ENCODE assay signal across 8 cellular contexts in the genomic region with DNA sequence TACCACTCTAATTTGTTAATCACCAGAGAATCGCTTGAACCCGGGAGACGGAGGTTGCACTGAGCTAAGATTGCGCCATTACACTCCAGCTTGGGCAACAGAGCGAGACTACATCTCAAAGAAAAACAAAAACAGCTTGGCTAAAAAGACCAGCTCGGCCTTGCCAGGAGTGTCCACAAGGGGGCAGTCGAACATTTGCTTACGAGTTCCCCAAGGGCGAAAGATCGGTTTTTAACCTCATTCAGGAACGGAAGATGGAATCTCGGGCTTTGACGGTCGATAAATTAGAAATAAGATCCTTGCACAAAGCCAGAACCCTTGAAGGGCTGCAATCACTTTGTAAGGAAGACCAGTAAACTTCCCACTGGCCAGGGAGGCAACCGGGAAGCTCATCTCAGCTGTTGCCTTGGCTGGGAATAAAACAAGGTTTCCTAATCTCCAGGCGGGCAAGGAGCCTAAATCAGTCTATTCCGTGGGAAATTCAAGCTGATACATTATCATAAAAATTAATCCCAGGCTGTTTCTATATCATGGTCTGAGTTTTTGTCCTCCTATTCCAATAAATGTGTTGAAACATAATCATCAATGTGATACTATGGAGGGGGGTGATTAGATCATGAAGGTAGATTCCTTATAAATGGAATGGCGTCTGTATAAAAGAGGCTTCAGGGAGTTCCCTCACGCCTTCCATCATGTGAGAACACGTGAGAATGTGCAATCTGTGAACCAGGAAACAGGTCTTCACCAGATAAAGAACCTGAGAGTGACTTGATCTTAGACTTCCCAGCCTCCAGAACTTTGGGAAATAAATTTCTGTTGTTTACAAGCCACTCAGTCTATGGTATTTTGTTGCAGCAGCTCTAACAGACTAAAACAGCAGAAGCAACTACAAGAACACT. TPM values are rescaled to one million over a fixed set of nuclear protein-coding genes. Genes with fewer than 3 reads are reported as not detected.
DNase-seq lines count a peak whose midpoint lies in the region; ATAC-seq and TF ChIP-seq lines count a peak whose summit lies in the region.

No MANE protein-coding gene starts in this region.

- H3K4me3 Mint-ChIP-seq in activated T-helper 1 cell treated with anti-CD3 and anti-CD28 coated beads, Interleukin-12 subunit alpha, Interleukin-12 subunit beta, Interleukin-2, Interleukin-4 antibody, amounts not matched to agents 30 ng/mL and 10 ng/mL and 1 ng/mL, durations not matched to agents 14 hours and 24 hours and 36 hours = no peak overlapping the region
- peak overlapping the region; percentile 56 for H3K4me3 Mint-ChIP-seq in nephron progenitor cell

- TF ChIP-seq CTCF in Peyer's patch (IDR thresholded peaks at IDR 0.05) (peak; percentile 76 to 97 (median 87)), nephron progenitor cell (IDR thresholded peaks at IDR 0.05) (peak; percentile 88)

- H3K9me3 Mint-ChIP-seq in activated T-helper 1 cell treated with anti-CD3 and anti-CD28 coated beads, Interleukin-12 subunit alpha, Interleukin-12 subunit beta, Interleukin-2, Interleukin-4 antibody, amounts not matched to agents 30 ng/mL and 10 ng/mL and 1 ng/mL, durations not matched to agents 14 hours and 24 hours and 36 hours = no peaks in the 10 kb centered on the region
- H3K9me3 Mint-ChIP-seq in nephron progenitor cell = no peaks in the 10 kb centered on the region

- peaks cover 10% of the 10 kb centered on the region for H3K4me1 Mint-ChIP-seq in activated T-helper 1 cell treated with anti-CD3 and anti-CD28 coated beads, Interleukin-12 subunit alpha, Interleukin-12 subunit beta, Interleukin-2, Interleukin-4 antibody, amounts not matched to agents 30 ng/mL and 10 ng/mL and 1 ng/mL, durations not matched to agents 14 hours and 24 hours and 36 hours (ENCODE audit: low read depth)
- peaks cover 13% of the 10 kb centered on the region for H3K4me1 Mint-ChIP-seq in nephron progenitor cell

- peak; percentile 90 for DNase-seq in DMS 273 (lab: John Stamatoyannopoulos, UW; ENCODE audit: unreplicated experiment)
- DNase-seq in LHCN-M2 (ENCODE audit: low read depth) = peak; percentile 78
- peak; percentile 82 to 95 (median 86) for DNase-seq in Peyer's patch
- DNase-seq in activated T-helper 1 cell treated with anti-CD3 and anti-CD28 coated beads, Interleukin-12 subunit alpha, Interleukin-12 subunit beta, Interleukin-2, Interleukin-4 antibody, amounts not matched to agents 30 ng/mL and 10 ng/mL and 1 ng/mL, durations not matched to agents 14 hours and 24 hours and 36 hours (ENCODE audit: low spot score) = peak; percentile 71
- DNase-seq in fibroblast of peridontal ligament (ENCODE audit: extremely low read depth) = peak; percentile 91
- peak; percentile 95 for DNase-seq in nephron progenitor cell
- DNase-seq in stimulated activated naive CD4-positive, alpha-beta T cell (lab: John Stamatoyannopoulos, UW) = peak; percentile 61 to 82 (median 75)

- H3K27me3 Mint-ChIP-seq in activated T-helper 1 cell treated with anti-CD3 and anti-CD28 coated beads, Interleukin-12 subunit alpha, Interleukin-12 subunit beta, Interleukin-2, Interleukin-4 antibody, amounts not matched to agents 30 ng/mL and 10 ng/mL and 1 ng/mL, durations not matched to agents 14 hours and 24 hours and 36 hours (ENCODE audit: insufficient read depth) = peaks cover 2% of the 10 kb centered on the region
- H3K27me3 Mint-ChIP-seq in nephron progenitor cell (ENCODE audit: low read depth, poor library complexity) = peaks cover 8% of the 10 kb centered on the region

- H3K36me3 Mint-ChIP-seq in activated T-helper 1 cell treated with anti-CD3 and anti-CD28 coated beads, Interleukin-12 subunit alpha, Interleukin-12 subunit beta, Interleukin-2, Interleukin-4 antibody, amounts not matched to agents 30 ng/mL and 10 ng/mL and 1 ng/mL, durations not matched to agents 14 hours and 24 hours and 36 hours (ENCODE audit: low read depth) = no peaks in the 10 kb centered on the region
- no peaks in the 10 kb centered on the region for H3K36me3 Mint-ChIP-seq in nephron progenitor cell (ENCODE audit: low read depth)

- intact Hi-C loops in activated T-helper 1 cell treated with anti-CD3 and anti-CD28 coated beads, Interleukin-12 subunit alpha, Interleukin-12 subunit beta, Interleukin-2, Interleukin-4 antibody, amounts not matched to agents 30 ng/mL and 10 ng/mL and 1 ng/mL, durations not matched to agents 14 hours and 24 hours and 36 hours (cut with micrococcal nuclease) = loop anchor here (1.0 to 5.0 kb wide), 4 partner anchors 14 to 291 kb away; a partner anchor contains a TSS

- peak overlapping the region; percentile 2 for H3K27ac Mint-ChIP-seq in activated T-helper 1 cell treated with anti-CD3 and anti-CD28 coated beads, Interleukin-12 subunit alpha, Interleukin-12 subunit beta, Interleukin-2, Interleukin-4 antibody, amounts not matched to agents 30 ng/mL and 10 ng/mL and 1 ng/mL, durations not matched to agents 14 hours and 24 hours and 36 hours
- no peak overlapping the region for H3K27ac Mint-ChIP-seq in nephron progenitor cell

- TF ChIP-seq POLR2A in Peyer's patch (IDR thresholded peaks at IDR 0.05) = no peak

- H3K36me3 ChIP-seq in Peyer's patch = no peaks in the 10 kb centered on the region

- no peak overlapping the region for H3K27ac ChIP-seq in Peyer's patch

- H3K4me3 ChIP-seq in Peyer's patch = peak overlapping the region in 2 of 4 donors; percentile 18 to 42

- H3K27me3 ChIP-seq in Peyer's patch = no peaks in the 10 kb centered on the region

- peaks cover 0 to 6% (median 0%) of the 10 kb centered on the region in 4 donors for H3K4me1 ChIP-seq in Peyer's patch

- ATAC-seq in HG02840 (IDR thresholded peaks at IDR 0.05; ENCODE audit: low FRiP score, unreplicated experiment) = no peak

- no peaks in the 10 kb centered on the region for H3K9me3 ChIP-seq in Peyer's patch

RNA-seq across cellular contexts. Expression of a gene that starts 14.9 kb away (rescaled TPM):
- total RNA-seq in LHCN-M2 (2014; rRNA removed) = not detected in 2 replicates
- 0.15 TPM for polyA plus RNA-seq in LHCN-M2 (2012)
- total RNA-seq in Peyer's patch = 10 to 100 TPM in 3 of 4 donors, 1 to 10 TPM in 1; 7.4 to 21.6 (median 17.1) TPM
- 14.3 and 16.6 TPM in 2 replicates for total RNA-seq in activated T-helper 1 cell treated with anti-CD3 and anti-CD28 coated beads, Interleukin-12 subunit alpha, Interleukin-12 subunit beta, Interleukin-2, Interleukin-4 antibody, amounts not matched to agents 30 ng/mL and 10 ng/mL and 1 ng/mL, durations not matched to agents 14 hours and 24 hours and 36 hours

RNA-seq across cellular contexts. Expression of a gene that starts 34.4 kb away (rescaled TPM):
- total RNA-seq in LHCN-M2 (2014; rRNA removed) (0.13 TPM in 1 of 2 replicates, not detected in the other), Peyer's patch (not detected)
- 0.01 TPM for polyA plus RNA-seq in LHCN-M2 (2012)
- total RNA-seq in activated T-helper 1 cell treated with anti-CD3 and anti-CD28 coated beads, Interleukin-12 subunit alpha, Interleukin-12 subunit beta, Interleukin-2, Interleukin-4 antibody, amounts not matched to agents 30 ng/mL and 10 ng/mL and 1 ng/mL, durations not matched to agents 14 hours and 24 hours and 36 hours = not detected in 2 replicates

RNA-seq across cellular contexts. Expression of a gene that starts 39.0 kb away (rescaled TPM):
- total RNA-seq in LHCN-M2 (2014; rRNA removed) (50.9 and 51.0 TPM in 2 replicates), Peyer's patch (10 to 100 TPM in 3 of 4 donors, 1 to 10 TPM in 1; 1.7 to 21.9 (median 18.8) TPM)
- polyA plus RNA-seq in LHCN-M2 (2012) = 22.3 TPM
- 10.6 and 12.1 TPM in 2 replicates for total RNA-seq in activated T-helper 1 cell treated with anti-CD3 and anti-CD28 coated beads, Interleukin-12 subunit alpha, Interleukin-12 subunit beta, Interleukin-2, Interleukin-4 antibody, amounts not matched to agents 30 ng/mL and 10 ng/mL and 1 ng/mL, durations not matched to agents 14 hours and 24 hours and 36 hours

RNA-seq across cellular contexts. Expression of a gene that starts 41.5 kb away (rescaled TPM):
- total RNA-seq in LHCN-M2 (2014; rRNA removed) = 102 and 107 TPM in 2 replicates
- polyA plus RNA-seq in LHCN-M2 (2012) = 60.3 TPM
- total RNA-seq in Peyer's patch = 10 to 100 TPM; 36.9 to 63.5 (median 50.3) TPM
- total RNA-seq in activated T-helper 1 cell treated with anti-CD3 and anti-CD28 coated beads, Interleukin-12 subunit alpha, Interleukin-12 subunit beta, Interleukin-2, Interleukin-4 antibody, amounts not matched to agents 30 ng/mL and 10 ng/mL and 1 ng/mL, durations not matched to agents 14 hours and 24 hours and 36 hours = 63.1 and 67.1 TPM in 2 replicates

RNA-seq across cellular contexts. Expression of a gene that starts 50.2 kb away (rescaled TPM):
- total RNA-seq in LHCN-M2 (2014; rRNA removed) (82.1 and 97.9 TPM in 2 replicates), Peyer's patch (10 to 100 TPM in 2 of 4 donors, 1 to 10 TPM in 2; 4.1 to 18.9 (median 10.8) TPM)
- 15.6 TPM for polyA plus RNA-seq in LHCN-M2 (2012)
- 0.78 and 0.86 TPM in 2 replicates for total RNA-seq in activated T-helper 1 cell treated with anti-CD3 and anti-CD28 coated beads, Interleukin-12 subunit alpha, Interleukin-12 subunit beta, Interleukin-2, Interleukin-4 antibody, amounts not matched to agents 30 ng/mL and 10 ng/mL and 1 ng/mL, durations not matched to agents 14 hours and 24 hours and 36 hours
